Comparison of ENCODE assay signal across 27 cellular contexts in the genomic region with DNA sequence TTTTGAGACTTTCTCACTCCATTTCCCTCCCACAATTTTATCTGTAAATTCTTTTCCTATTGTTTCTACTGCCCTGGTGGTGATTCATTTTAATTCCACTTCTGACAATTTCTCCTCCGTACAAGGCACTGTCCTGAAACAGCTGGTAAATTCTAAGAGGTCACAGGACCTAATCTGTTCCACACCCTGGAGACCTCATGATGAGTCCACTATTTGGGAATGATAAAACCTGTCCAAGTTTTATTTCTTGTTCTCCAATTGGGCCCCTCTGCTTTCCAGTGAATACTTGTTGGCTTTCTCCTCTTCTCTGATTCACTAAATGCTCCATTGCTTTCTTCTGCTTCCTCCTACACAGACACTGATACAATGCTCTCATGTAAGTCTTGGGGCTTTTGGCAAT.
A peak's percentile ranks its signal among the peaks of the same experiment; 100 is the strongest.
DNase-seq lines count a peak whose midpoint lies in the region; ATAC-seq and TF ChIP-seq lines count a peak whose summit lies in the region.
"Had no signal": no experiment of that assay in that cellular context is flagged by ENCODE, and none has a peak within 500 bp of the region (broad histone marks: within the 10 kb centered on the region; RNA-seq: fewer than 3 reads in every experiment).

No MANE protein-coding gene starts in this region.

- intact Hi-C loops in psoas muscle (cut with DNase I) = no loop called here

- DNase-seq in EL = peak; percentile 73
- DNase-seq in LHCN-M2 (ENCODE audit: low read depth) = peak; percentile 96
- DNase-seq in fibroblast of gingiva (ENCODE audit: low read depth) = peak; percentile 13
- DNase-seq in psoas muscle = no peak
- no peak for DNase-seq in central memory CD4-positive, alpha-beta T cell
- no peak for DNase-seq in cerebellar cortex (ENCODE audit: low spot score)
- no peak for DNase-seq in cerebellar nuclear complex (lab: John Stamatoyannopoulos, UW)
- DNase-seq: activated CD4-positive, alpha-beta T cell treated with anti-CD3 and anti-CD28 coated beads, Interleukin-2, amount 50 U/mL, for 1 hour; activated gamma-delta T cell treated with Interleukin-2 at 50 U/mL for 16 hours; activated T-cell treated with anti-CD3 and anti-CD28 coated beads for 4 hours; amygdala; DMS153; effector memory CD8-positive, alpha-beta T cell; KG1; mesendoderm; natural killer cell; NCI-H1048; NCI-H2081 treated with DMSO at 0.1 percent for 48 hours; NCI-H510A; pancreas; SHP77; stimulated activated CD4-positive, alpha-beta T cell treated with anti-CD3 and anti-CD28 coated beads, Interleukin-4, amount 100 ng/mL, for 1 hour; stomach; T-cell had no signal

- WGBS in psoas muscle, 3 donors = 21 to 39% (median 28%) methylated on average over 1 of the region's 1 CpG

- no peaks in the 10 kb centered on the region for H3K9me3 ChIP-seq in psoas muscle
- H3K9me3 ChIP-seq: pancreas had no signal

- no peak overlapping the region for H3K27ac ChIP-seq in psoas muscle
- H3K27ac ChIP-seq: C4-2B, pancreas, stomach had no signal

- H3K4me3 ChIP-seq in psoas muscle = no peak overlapping the region
- H3K4me3 ChIP-seq: pancreas, skin epidermis, stomach had no signal

- no peak for TF ChIP-seq CTCF in psoas muscle (IDR thresholded peaks at IDR 0.05)

- peak in 3 of 4 donors; percentile 44 to 58 (median 48) for ATAC-seq in psoas muscle
- no peak for ATAC-seq in GM18498 (IDR thresholded peaks at IDR 0.05; ENCODE audit: unreplicated experiment)
- ATAC-seq: effector memory CD8-positive, alpha-beta T cell; natural killer cell; pancreas; T-cell had no signal

- no peaks in the 10 kb centered on the region for H3K27me3 ChIP-seq in psoas muscle (ENCODE audit: insufficient read depth in 3 of 3, low read length in 2 of 3)
- H3K27me3 ChIP-seq: pancreas, stomach had no signal

- no peaks in the 10 kb centered on the region for H3K4me1 ChIP-seq in psoas muscle
- H3K4me1 ChIP-seq: pancreas, stomach had no signal

- no peaks in the 10 kb centered on the region for H3K36me3 ChIP-seq in psoas muscle (ENCODE audit: insufficient read depth in 1 of 2, low read depth in 1 of 2)
- H3K36me3 ChIP-seq: pancreas, stomach had no signal

Comparison
In these comparisons a context has a peak if more than half of its experiments do, and no peak if none do; other contexts are left out.
1. DNase-seq: peak in EL (single experiment), LHCN-M2 (single experiment) and fibroblast of gingiva (single experiment); none in psoas muscle (0 of 2), central memory CD4-positive, alpha-beta T cell (single experiment), cerebellar cortex (single experiment) and cerebellar nuclear complex (0 of 2).